Comparison of ENCODE assay signal across 1 cellular context in genomic region chr3:21722301-21722700, GRCh38.
TF ChIP-seq lines count a peak whose summit lies in the region.

No MANE protein-coding gene starts in this region.

TF ChIP-seq in WTC11, 78 proteins besides CTCF, POLR2A, EP300 and RAD21 (continued from another document):
- TF ChIP-seq, protein P1, sequence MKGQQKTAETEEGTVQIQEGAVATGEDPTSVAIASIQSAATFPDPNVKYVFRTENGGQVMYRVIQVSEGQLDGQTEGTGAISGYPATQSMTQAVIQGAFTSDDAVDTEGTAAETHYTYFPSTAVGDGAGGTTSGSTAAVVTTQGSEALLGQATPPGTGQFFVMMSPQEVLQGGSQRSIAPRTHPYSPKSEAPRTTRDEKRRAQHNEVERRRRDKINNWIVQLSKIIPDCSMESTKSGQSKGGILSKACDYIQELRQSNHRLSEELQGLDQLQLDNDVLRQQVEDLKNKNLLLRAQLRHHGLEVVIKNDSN (CRISPR knock-in tag; IDR thresholded peaks at IDR 0.05): no peak
- TF ChIP-seq ETV6 (CRISPR knock-in tag; IDR thresholded peaks at IDR 0.05) (no peak), ZNF512 (CRISPR knock-in tag; IDR thresholded peaks at IDR 0.05; ENCODE audit: borderline replicate concordance) (no peak), NR1H2 (CRISPR knock-in tag; IDR thresholded peaks at IDR 0.05) (no peak), IRF2 (CRISPR knock-in tag; IDR thresholded peaks at IDR 0.05; ENCODE audit: borderline replicate concordance, low read depth) (no peak)
